Comparison of ENCODE assay signal across 20 cellular contexts in the genomic region with DNA sequence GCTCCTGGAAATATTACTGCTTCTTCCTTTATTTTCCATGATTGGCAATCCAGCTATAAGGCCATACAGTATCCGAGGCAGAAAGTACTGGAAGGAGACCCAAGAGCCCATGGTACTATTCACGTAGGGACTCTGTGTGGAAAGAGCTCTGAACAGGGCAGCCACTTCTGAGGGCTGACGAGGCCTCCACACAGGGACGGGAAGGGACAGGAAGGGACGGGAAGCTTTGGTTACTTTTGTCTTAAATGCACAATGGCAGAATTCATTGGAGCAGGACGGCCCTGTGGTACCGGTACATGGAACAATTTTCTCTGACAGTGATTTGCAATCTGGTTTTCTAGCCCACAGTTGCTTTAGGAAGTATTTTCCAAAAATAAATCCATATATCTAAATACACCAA.
"Had no signal": no experiment of that assay in that cellular context is flagged by ENCODE, and none has a peak within 500 bp of the region (broad histone marks: within the 10 kb centered on the region; RNA-seq: fewer than 3 reads in every experiment).

No MANE protein-coding gene starts in this region.

- H3K9me3 Mint-ChIP-seq: activated B cell treated with CpG ODN at 0.5 μM for 24 hours, T-cell had no signal

- H3K27ac Mint-ChIP-seq: activated B cell treated with CpG ODN at 0.5 μM for 24 hours had no signal

- ATAC-seq: gastroesophageal sphincter; heart right ventricle; mucosa of descending colon; naive thymus-derived CD4-positive, alpha-beta T cell; sciatic nerve; T-cell had no signal

- H3K36me3 ChIP-seq: cardiac muscle cell, thyroid gland had no signal

- H3K27me3 ChIP-seq: cardiac muscle cell, esophagus muscularis mucosa, gastroesophageal sphincter, heart right ventricle, thyroid gland had no signal

- H3K4me3 Mint-ChIP-seq: activated B cell treated with CpG ODN at 0.5 μM for 24 hours; activated naive CD8-positive, alpha-beta T cell; naive thymus-derived CD4-positive, alpha-beta T cell; T-cell had no signal

- H3K4me3 ChIP-seq: cardiac muscle cell, esophagus muscularis mucosa, gastroesophageal sphincter, heart right ventricle, mucosa of descending colon, smooth muscle cell, thyroid gland had no signal

- H3K27me3 Mint-ChIP-seq: activated B cell treated with CpG ODN at 0.5 μM for 24 hours; activated naive CD8-positive, alpha-beta T cell; naive thymus-derived CD4-positive, alpha-beta T cell; T-cell had no signal

- H3K9me3 ChIP-seq: esophagus muscularis mucosa, gastroesophageal sphincter, heart right ventricle, mucosa of descending colon, SK-N-SH, thyroid gland had no signal

- DNase-seq: activated B cell treated with CpG ODN at 0.5 μM for 24 hours; activated CD4-positive, alpha-beta T cell treated with anti-CD3 and anti-CD28 coated beads for 4 hours; activated CD8-positive, alpha-beta memory T cell treated with anti-CD3 and anti-CD28 coated beads, Interleukin-2, amount 50 U/mL, for 4 hours; cortex of kidney; effector CD8-positive, alpha-beta T cell; heart right ventricle; mesenchymal stem cell; mucosa of descending colon; naive thymus-derived CD4-positive, alpha-beta T cell; SK-N-SH; stimulated activated CD4-positive, alpha-beta T cell treated with anti-CD3 and anti-CD28 coated beads, Interleukin-4, amount 100 ng/mL, for 1 hour; T-cell; thyroid gland had no signal

- H3K27ac ChIP-seq: cardiac muscle cell, esophagus muscularis mucosa, gastroesophageal sphincter, heart right ventricle, parathyroid adenoma, thyroid gland had no signal
